In the genomic region with DNA sequence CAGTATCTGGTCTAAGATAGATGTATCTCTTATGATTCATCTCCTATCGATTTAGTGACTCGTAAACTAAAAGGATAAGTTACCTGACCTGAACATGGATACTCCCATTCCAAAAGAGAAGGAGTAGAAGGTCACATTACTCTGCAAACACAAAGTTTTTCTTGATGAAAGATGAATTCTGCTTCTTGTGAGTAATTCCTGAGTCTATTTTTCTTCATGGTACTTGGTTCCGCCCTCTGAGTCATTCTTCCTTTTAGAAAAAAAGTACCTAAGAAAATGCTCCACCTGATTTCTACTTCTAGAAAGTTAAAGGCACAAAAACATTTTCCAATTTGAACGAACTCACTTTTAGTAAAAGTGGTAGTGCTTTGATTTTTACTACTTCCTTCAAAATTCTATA, we compare ENCODE assay signal across 20 cellular contexts.
A peak's percentile ranks its signal among the peaks of the same experiment; 100 is the strongest.
DNase-seq lines count a peak whose midpoint lies in the region; ATAC-seq and TF ChIP-seq lines count a peak whose summit lies in the region.
"Had no signal": no experiment of that assay in that cellular context is flagged by ENCODE, and none has a peak within 500 bp of the region (broad histone marks: within the 10 kb centered on the region; RNA-seq: fewer than 3 reads in every experiment).

No MANE protein-coding gene starts in this region.

- no peaks in the 10 kb centered on the region for H3K36me3 Mint-ChIP-seq in stimulated activated memory B cell treated with anti-CD40 and anti-IgM and Interleukin-4, amounts not matched to agents 10 μg/mL and 1 μg/mL and 100 μg/mL, for 72 hours
- H3K36me3 Mint-ChIP-seq: memory B cell had no signal

- no peaks in the 10 kb centered on the region for H3K9me3 Mint-ChIP-seq in stimulated activated memory B cell treated with anti-CD40 and anti-IgM and Interleukin-4, amounts not matched to agents 10 μg/mL and 1 μg/mL and 100 μg/mL, for 72 hours

- ATAC-seq in stimulated activated memory B cell treated with anti-CD40 and anti-IgM and Interleukin-4, amounts not matched to agents 10 μg/mL and 1 μg/mL and 100 μg/mL, for 72 hours: no peak
- ATAC-seq: activated CD8-positive, alpha-beta T cell treated with anti-CD3 and anti-CD28 coated beads for 36 hours; activated T-cell treated with anti-CD3 and anti-CD28 coated beads, Interleukin-2, amount 50 U/mL, for 4 hours; body of pancreas; naive thymus-derived CD4-positive, alpha-beta T cell; Right ventricle myocardium inferior; WTC11 had no signal

- no peak overlapping the region for H3K4me3 ChIP-seq in fibroblast of pulmonary artery (replicated peaks; ENCODE audit: low read depth, low read length)
- H3K4me3 ChIP-seq: BLaER1 treated with 17β-estradiol and CSF1 and Interleukin-3, amounts not matched to agents 10 nM and 100 nM; body of pancreas; skin epidermis had no signal

- TF ChIP-seq CTCF in fibroblast of pulmonary artery (IDR thresholded peaks at IDR 0.05; ENCODE audit: low read length, missing control alignments): no peak

- H3K4me1 Mint-ChIP-seq in stimulated activated memory B cell treated with anti-CD40 and anti-IgM and Interleukin-4, amounts not matched to agents 10 μg/mL and 1 μg/mL and 100 μg/mL, for 72 hours: no peaks in the 10 kb centered on the region
- H3K4me1 Mint-ChIP-seq: memory B cell; naive thymus-derived CD4-positive, alpha-beta T cell had no signal

- no peak overlapping the region for H3K27ac Mint-ChIP-seq in stimulated activated memory B cell treated with anti-CD40 and anti-IgM and Interleukin-4, amounts not matched to agents 10 μg/mL and 1 μg/mL and 100 μg/mL, for 72 hours
- H3K27ac Mint-ChIP-seq: activated CD8-positive, alpha-beta T cell treated with anti-CD3 and anti-CD28 coated beads for 36 hours; memory B cell; naive thymus-derived CD4-positive, alpha-beta T cell; WTC11 had no signal

- H3K4me3 Mint-ChIP-seq in stimulated activated memory B cell treated with anti-CD40 and anti-IgM and Interleukin-4, amounts not matched to agents 10 μg/mL and 1 μg/mL and 100 μg/mL, for 72 hours: no peak overlapping the region
- H3K4me3 Mint-ChIP-seq: activated CD8-positive, alpha-beta T cell treated with anti-CD3 and anti-CD28 coated beads for 36 hours; activated T-cell treated with anti-CD3 and anti-CD28 coated beads, Interleukin-2, amount 50 U/mL, for 4 hours; memory B cell; naive thymus-derived CD4-positive, alpha-beta T cell; WTC11 had no signal

- peak; percentile 7 for DNase-seq in HT-29 (ENCODE audit: low spot score)
- DNase-seq in amniotic stem cell (lab: John Stamatoyannopoulos, UW): peak; percentile 32
- peak; percentile 34 for DNase-seq in fibroblast of pulmonary artery (ENCODE audit: low read depth)
- peak; percentile 24 for DNase-seq in stromal cell of bone marrow (ENCODE audit: low read depth)
- no peak for DNase-seq in NCI-H1105 (lab: John Stamatoyannopoulos, UW)
- DNase-seq in activated gamma-delta T cell treated with Interleukin-2 at 50 U/mL for 16 hours: no peak
- DNase-seq: activated CD8-positive, alpha-beta T cell treated with anti-CD3 and anti-CD28 coated beads for 36 hours; activated naive CD4-positive, alpha-beta T cell treated with anti-CD3 and anti-CD28 coated beads, Interleukin-2, amount 50 U/mL, for 16 hours; activated T-cell treated with anti-CD3 and anti-CD28 coated beads, Interleukin-2, amount 50 U/mL, for 4 hours; body of pancreas; erythroblast; naive thymus-derived CD4-positive, alpha-beta T cell; NCI-H1930; stimulated activated CD4-positive, alpha-beta T cell treated with anti-CD3 and anti-CD28 coated beads, Interleukin-4, amount 100 ng/mL, for 4 hours had no signal

- no peaks in the 10 kb centered on the region for H3K27me3 Mint-ChIP-seq in stimulated activated memory B cell treated with anti-CD40 and anti-IgM and Interleukin-4, amounts not matched to agents 10 μg/mL and 1 μg/mL and 100 μg/mL, for 72 hours
- H3K27me3 Mint-ChIP-seq: activated CD8-positive, alpha-beta T cell treated with anti-CD3 and anti-CD28 coated beads for 36 hours; memory B cell; naive thymus-derived CD4-positive, alpha-beta T cell had no signal

Comparison
In these comparisons a context has a peak if more than half of its experiments do, and no peak if none do; other contexts are left out.
1. DNase-seq: peak in HT-29 (single experiment), amniotic stem cell (single experiment), fibroblast of pulmonary artery (single experiment) and stromal cell of bone marrow (single experiment); none in NCI-H1105 (single experiment) and activated gamma-delta T cell treated with Interleukin-2 at 50 U/mL for 16 hours (single experiment).